In genomic region chr22:45805413-45805812, GRCh38 we compare ENCODE assay signal across 2 cellular contexts.
TF ChIP-seq lines count a peak whose summit lies in the region.

No MANE protein-coding gene starts in this region.

TF ChIP-seq in A549, 52 proteins besides CTCF, POLR2A, EP300 and RAD21:
- TF ChIP-seq FOSL2 (IDR thresholded peaks at IDR 0.05) (no peak), FOSL2 (CRISPR knock-in tag; IDR thresholded peaks at IDR 0.05) (no peak), MAZ (IDR thresholded peaks at IDR 0.05; ENCODE audit: borderline replicate concordance, low read depth, low read length) (no peak), POLR2AphosphoS2 (conservative IDR thresholded peaks at IDR 0.05; ENCODE audit: low read length) (no peak), FOSB (CRISPR knock-in tag; IDR thresholded peaks at IDR 0.05) (no peak), FOXS1 (CRISPR knock-in tag; IDR thresholded peaks at IDR 0.05) (no peak), KDM5A (IDR thresholded peaks at IDR 0.05) (no peak), HES2 (IDR thresholded peaks at IDR 0.05) (no peak), JUNB (IDR thresholded peaks at IDR 0.05) (no peak)

TF ChIP-seq in HCT116, 20 proteins besides CTCF, POLR2A, EP300 and RAD21:
- no peak for TF ChIP-seq ATF3 (IDR thresholded peaks at IDR 0.05)
- no peak for TF ChIP-seq ZFX (IDR thresholded peaks at IDR 0.05)
- no peak for TF ChIP-seq SP1 (IDR thresholded peaks at IDR 0.05; ENCODE audit: low read depth)
- no peak for TF ChIP-seq MAX (IDR thresholded peaks at IDR 0.05)
- no peak for TF ChIP-seq POLR2AphosphoS5 (IDR thresholded peaks at IDR 0.05; ENCODE audit: low read depth, low read length)
- no peak for TF ChIP-seq ELF1 (IDR thresholded peaks at IDR 0.05; ENCODE audit: borderline replicate concordance, low read depth)
- TF ChIP-seq SRF (IDR thresholded peaks at IDR 0.05; ENCODE audit: low read depth), result no peak
- TF ChIP-seq FOSL1 (IDR thresholded peaks at IDR 0.05; ENCODE audit: low read depth), result no peak
- no peak for TF ChIP-seq YY1 (IDR thresholded peaks at IDR 0.05; ENCODE audit: extremely low read depth, insufficient replicate concordance, low read depth, low read length)
- no peak for TF ChIP-seq EGR1 (IDR thresholded peaks at IDR 0.05; ENCODE audit: low read depth)
- TF ChIP-seq CEBPB (IDR thresholded peaks at IDR 0.05; ENCODE audit: low read depth), result no peak
- TF ChIP-seq REST (IDR thresholded peaks at IDR 0.05; ENCODE audit: low read depth), result no peak
- TF ChIP-seq EZH2 (IDR thresholded peaks at IDR 0.05), result no peak
- TF ChIP-seq EZH2phosphoT487 (IDR thresholded peaks at IDR 0.05; ENCODE audit: borderline replicate concordance), result no peak
